18 cellular contexts compared by ENCODE assay signal in the genomic region with DNA sequence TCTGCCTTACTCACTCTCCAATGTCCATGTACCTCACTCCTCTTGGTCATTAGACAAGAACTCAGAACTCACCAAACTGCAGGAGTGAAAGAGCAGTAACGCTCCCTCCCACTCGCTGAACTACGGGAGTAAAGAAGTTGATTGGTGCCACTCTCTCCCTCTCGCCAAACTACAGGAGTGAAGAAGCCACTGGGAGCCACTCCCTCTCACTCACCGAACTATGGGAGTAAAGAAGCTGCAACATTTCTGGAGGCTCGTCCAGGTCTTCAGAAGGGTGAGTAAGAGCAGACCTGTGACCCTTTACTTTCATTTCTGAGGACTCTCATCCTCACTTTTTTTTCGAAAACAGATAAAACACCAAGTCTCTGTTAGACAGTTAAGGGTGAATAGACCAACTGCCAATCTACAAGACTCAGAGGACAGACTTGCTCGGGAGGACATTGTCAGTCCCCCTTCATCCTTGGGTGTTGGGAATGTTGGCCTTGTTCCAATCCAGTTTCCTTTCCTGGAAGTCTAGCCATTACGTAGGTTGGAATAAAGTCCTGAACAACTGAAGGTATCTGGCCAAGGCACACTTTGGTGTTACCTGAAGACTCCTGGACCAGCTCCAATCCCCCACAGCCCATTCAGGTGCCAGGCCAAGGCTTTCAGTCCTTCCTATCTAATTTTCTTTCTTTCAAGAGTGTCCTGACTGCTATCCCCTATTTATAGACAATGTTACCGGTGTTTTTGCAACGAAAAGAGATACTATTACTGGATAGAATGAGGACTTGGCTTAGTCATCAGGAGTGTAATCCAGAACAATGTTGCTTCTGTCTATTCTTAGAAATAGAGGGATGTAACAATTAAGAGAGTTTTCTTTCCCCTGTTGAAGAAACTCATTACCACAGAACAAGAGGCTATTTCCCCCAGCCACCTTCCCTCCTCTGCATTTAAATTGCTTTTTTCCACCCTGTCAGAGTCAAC. TPM values are rescaled to one million over a fixed set of nuclear protein-coding genes. Genes with fewer than 3 reads are reported as not detected.
DNase-seq lines count a peak whose midpoint lies in the region; ATAC-seq and TF ChIP-seq lines count a peak whose summit lies in the region.
"Had no signal": no experiment of that assay in that cellular context is flagged by ENCODE, and none has a peak within 500 bp of the region (broad histone marks: within the 10 kb centered on the region; RNA-seq: fewer than 3 reads in every experiment).

No MANE protein-coding gene starts in this region.

- no peaks in the 10 kb centered on the region for H3F3A ChIP-seq in PC-9 (ENCODE audit: insufficient read depth, low read depth)

- no peak overlapping the region for H4K5ac ChIP-seq in mesendoderm (ENCODE audit: low read length)

- H3K4me1 ChIP-seq in HEK293 (ENCODE audit: control insufficient read depth, insufficient read depth, low read length) (no peaks in the 10 kb centered on the region), PC-9 (replicated peaks; ENCODE audit: insufficient read depth) (no peaks in the 10 kb centered on the region), mesendoderm (ENCODE audit: control insufficient read depth, low read depth, low read length) (no peaks in the 10 kb centered on the region), gastrocnemius medialis (peaks cover 7 to 14% of the 10 kb centered on the region in 2 donors)
- H3K4me1 ChIP-seq: A549, BE2C had no signal

- no peak overlapping the region for H2BK15ac ChIP-seq in mesendoderm (replicated peaks; ENCODE audit: low read depth)

- H3K36me3 ChIP-seq in HEK293 (ENCODE audit: control insufficient read depth in 2 of 2, insufficient read depth in 1 of 2, low read length in 2 of 2) (no peaks in the 10 kb centered on the region), PC-9 (ENCODE audit: low read depth) (no peaks in the 10 kb centered on the region), mesendoderm (ENCODE audit: control insufficient read depth, insufficient read depth, low read length) (no peaks in the 10 kb centered on the region), gastrocnemius medialis (no peaks in the 10 kb centered on the region)
- H3K36me3 ChIP-seq: BE2C had no signal

- no peak for TF ChIP-seq POLR2A in gastrocnemius medialis (IDR thresholded peaks at IDR 0.05)

- ATAC-seq in gastrocnemius medialis (peak; percentile 96 to 98), GM21576 (IDR thresholded peaks at IDR 0.05; ENCODE audit: unreplicated experiment) (no peak)
- ATAC-seq: A549, GM12878, HCT116 had no signal

- H3K9ac ChIP-seq in mesendoderm (ENCODE audit: low read length) = no peak overlapping the region
- H3K9ac ChIP-seq: KMS-11 had no signal

- H3K23ac ChIP-seq in mesendoderm (ENCODE audit: low read length) = no peak overlapping the region

- no peak overlapping the region for H2BK120ac ChIP-seq in mesendoderm (ENCODE audit: low read depth, low read length)

- no peak overlapping the region for H2AFZ ChIP-seq in PC-9

- no peaks in the 10 kb centered on the region for H3K79me2 ChIP-seq in PC-9 (ENCODE audit: low read depth)
- no peaks in the 10 kb centered on the region for H3K79me2 ChIP-seq in mesendoderm (ENCODE audit: control insufficient read depth, insufficient read depth, low read length)

- H3K79me1 ChIP-seq in mesendoderm (ENCODE audit: low read length) = no peaks in the 10 kb centered on the region

- H4K20me1 ChIP-seq in PC-9 (ENCODE audit: insufficient read depth) = no peaks in the 10 kb centered on the region

- H3K27ac ChIP-seq in HEK293 (ENCODE audit: extremely low read depth, low read depth, low read length) = no peak overlapping the region
- H3K27ac ChIP-seq in PC-9 = no peak overlapping the region
- no peak overlapping the region for H3K27ac ChIP-seq in mesendoderm (ENCODE audit: low read depth, low read length)
- H3K27ac ChIP-seq in gastrocnemius medialis = peak overlapping the region in 3 of 4 donors; percentile 63 to 75 (median 67)
- H3K27ac ChIP-seq in dorsolateral prefrontal cortex = no peak overlapping the region
- H3K27ac ChIP-seq: A549, C4-2B, KMS-11 had no signal

- H3K4me2 ChIP-seq in PC-9 (0 out of 2 replicates have a peak overlapping the region, but pooled peaks have one; percentile 21), mesendoderm (ENCODE audit: low read length) (no peak overlapping the region)
- H3K4me2 ChIP-seq: A549, KMS-11 had no signal

- intact Hi-C loops in PC-9 (cut with micrococcal nuclease; ENCODE audit: unreplicated experiment) (no loop called here), gastrocnemius medialis (cut with DNase I; ENCODE audit: low total_unique reads) (no loop called here), dorsolateral prefrontal cortex (cut with DNase I) (no loop called here)

- POLR2A ChIA-PET in HEK293 (lab: Yijun Ruan, JAX) (no interaction called here), PC-9 (lab: Charles Lee; ENCODE audit: unreplicated experiment) (no interaction called here)

- H2BK5ac ChIP-seq in mesendoderm (ENCODE audit: low read length) = no peak overlapping the region

- TF ChIP-seq CTCF in HEK293 (tag by site-specific recombination; IDR thresholded peaks at IDR 0.05) = no peak
- no peak for TF ChIP-seq CTCF in PC-9 (conservative IDR thresholded peaks at IDR 0.05)
- no peak for TF ChIP-seq CTCF in gastrocnemius medialis (IDR thresholded peaks at IDR 0.05 in 4 of 5, conservative IDR thresholded peaks at IDR 0.05 in 1 of 5)
- no peak for TF ChIP-seq CTCF in dorsolateral prefrontal cortex (IDR thresholded peaks at IDR 0.05 in 54 of 56, conservative IDR thresholded peaks at IDR 0.05 in 2 of 56; ENCODE audit: low read depth in 1 of 56, partially characterized antibody in 56 of 56)
- no peak for TF ChIP-seq CTCF in GM20000 (IDR thresholded peaks at IDR 0.05; ENCODE audit: extremely low read depth, missing control alignments)

- H3K9me2 ChIP-seq in PC-9 (ENCODE audit: insufficient read depth) = no peaks in the 10 kb centered on the region

- DNase-seq in PC-9 (no peak), mesendoderm (peak; percentile 40), gastrocnemius medialis (no peak), dorsolateral prefrontal cortex (no peak), GM20000 (ENCODE audit: low spot score) (no peak)
- DNase-seq: BE2C; CD4-positive, alpha-beta memory T cell; COR-L47; DMS153 had no signal

- H3K27me3 ChIP-seq in PC-9 (ENCODE audit: insufficient read depth, low read depth) (no peaks in the 10 kb centered on the region), mesendoderm (ENCODE audit: insufficient read depth, low read length, poor library complexity) (no peaks in the 10 kb centered on the region), gastrocnemius medialis (no peaks in the 10 kb centered on the region), dorsolateral prefrontal cortex (peaks cover 0 to 5% (median 0%) of the 10 kb centered on the region in 45 donors)
- H3K27me3 ChIP-seq: BE2C had no signal

- in situ Hi-C loops in gastrocnemius medialis (cut with MboI; ENCODE audit: low sequenced_read_pairs in 4 of 4) = loop anchor here in 1 of 4 donors (25.0 kb wide), 1 partner anchor 476 kb away; no protein-coding TSS in a partner anchor

- no TSS peak for BruUV-seq in PC-9 (replicated peaks; lab: Mats Ljungman, UMichigan)

- no peak overlapping the region for H3K18ac ChIP-seq in mesendoderm (ENCODE audit: low read length)

- CTCF ChIA-PET in HEK293 (lab: Yijun Ruan, JAX) = no interaction called here
- CTCF ChIA-PET in PC-9 (lab: Charles Lee) = no interaction called here

- H3K9me3 ChIP-seq in HEK293 (ENCODE audit: control insufficient read depth, insufficient read depth, low read depth, low read length) (no peaks in the 10 kb centered on the region), PC-9 (ENCODE audit: insufficient read depth, low read depth) (no peaks in the 10 kb centered on the region), gastrocnemius medialis (no peaks in the 10 kb centered on the region)
- H3K9me3 ChIP-seq: A549, BE2C had no signal

- WGBS in mesendoderm (ENCODE audit: extremely low coverage, insufficient coverage, low lambda C conversion rate) = no CpG with 5 or more reads among the region's 11 CpGs

- no peak overlapping the region for H2AK5ac ChIP-seq in mesendoderm (ENCODE audit: low read length)

- H3K56ac ChIP-seq in mesendoderm (ENCODE audit: low read length) = no peak overlapping the region

- no peak overlapping the region for H3K4ac ChIP-seq in mesendoderm (ENCODE audit: low read depth, low read length)

- H4K8ac ChIP-seq in mesendoderm (ENCODE audit: low read depth, low read length) = no peak overlapping the region

- H3K4me3 ChIP-seq in HEK293 (ENCODE audit: low read depth, low read length) = no peak overlapping the region
- no peak overlapping the region for H3K4me3 ChIP-seq in PC-9
- H3K4me3 ChIP-seq in mesendoderm (ENCODE audit: low read length) = no peak overlapping the region
- no peak overlapping the region for H3K4me3 ChIP-seq in gastrocnemius medialis
- no peak overlapping the region for H3K4me3 ChIP-seq in dorsolateral prefrontal cortex
- H3K4me3 ChIP-seq: A549, GM12878 had no signal

TF ChIP-seq in HEK293, 187 proteins besides CTCF, POLR2A, EP300 and RAD21:
- peak; percentile 23 for TF ChIP-seq SETDB1 (IDR thresholded peaks at IDR 0.05; ENCODE audit: insufficient read length, low read length)
- no peak for TF ChIP-seq ZNF37A (tag by site-specific recombination; IDR thresholded peaks at IDR 0.05)
TF ChIP-seq in HEK293: peak in this region for 1.

RNA-seq across cellular contexts. Expression of gene COL25A1, which starts 11.0 kb away (rescaled TPM):
- total RNA-seq in PC-9 (2021) (not detected in 2 replicates), gastrocnemius medialis (1 to 10 TPM in 1 of 4 donors, under 1 TPM in 2, not detected in 1; 0.27 to 2.0 (median 0.85) TPM), dorsolateral prefrontal cortex (10 to 100 TPM in 5 of 120 experiments, 1 to 10 TPM in 115; 1.2 to 11.1 (median 4.9) TPM)
- 0.59 TPM for polyA plus RNA-seq in mesendoderm (2013, experiment 1 of 2)
- 0.97 TPM for polyA plus RNA-seq in mesendoderm (2013, experiment 2 of 2)
- polyA plus RNA-seq: A549, AG04450, IgD-negative memory B cell had no signal

Comparison
In these comparisons a context has a peak if more than half of its experiments do, and no peak if none do; other contexts are left out.
1. H3K27ac ChIP-seq: peak in gastrocnemius medialis (3 of 4); none in HEK293 (single experiment), PC-9 (single experiment), mesendoderm (single experiment) and dorsolateral prefrontal cortex (0 of 59).